Comparison of ENCODE assay signal across 11 cellular contexts in the genomic region with DNA sequence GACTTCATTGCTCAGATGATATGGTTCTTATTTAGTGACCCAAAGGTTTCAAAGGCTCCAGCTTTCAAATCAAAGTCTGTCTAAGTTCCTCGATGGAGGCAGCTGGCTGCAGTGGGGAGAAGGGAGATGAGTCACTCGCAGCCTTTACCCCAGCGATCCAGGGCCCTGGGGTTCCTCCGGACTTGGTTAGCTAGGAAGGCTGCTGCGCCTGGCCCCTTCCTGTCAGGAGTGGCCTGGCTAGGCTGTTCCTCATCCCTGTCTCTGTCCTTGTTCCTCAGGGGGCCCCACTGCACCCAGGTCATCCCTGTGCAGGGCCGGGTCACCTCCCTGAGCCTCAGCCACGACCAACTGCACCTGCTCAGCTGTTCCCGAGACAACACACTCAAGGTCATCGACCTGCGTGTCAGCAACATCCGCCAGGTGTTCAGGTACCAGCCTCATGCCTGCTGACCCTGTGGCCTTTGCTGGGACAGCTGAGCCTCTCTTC.
DNase-seq lines count a peak whose midpoint lies in the region; ATAC-seq and TF ChIP-seq lines count a peak whose summit lies in the region.
"Had no signal": no experiment of that assay in that cellular context is flagged by ENCODE, and none has a peak within 500 bp of the region (broad histone marks: within the 10 kb centered on the region; RNA-seq: fewer than 3 reads in every experiment).

No MANE protein-coding gene starts in this region.

- H3K9me3 ChIP-seq in mucosa of rectum (ENCODE audit: control insufficient read depth in 2 of 2, low read length in 2 of 2): no peaks in the 10 kb centered on the region

- peak overlapping the region; percentile 28 to 52 for H3K27ac ChIP-seq in mucosa of rectum (ENCODE audit: low read depth in 2 of 2, low read length in 2 of 2)

- no peak for ATAC-seq in GM18517 (IDR thresholded peaks at IDR 0.05; ENCODE audit: unreplicated experiment)
- no peak for ATAC-seq in HG02885 (IDR thresholded peaks at IDR 0.05; ENCODE audit: poor library complexity, unreplicated experiment)
- no peak for ATAC-seq in HG03469 (IDR thresholded peaks at IDR 0.05; ENCODE audit: unreplicated experiment)

- H3K4me1 Mint-ChIP-seq in activated naive CD8-positive, alpha-beta T cell (ENCODE audit: low read depth): peaks cover 2% of the 10 kb centered on the region

- H3K27ac Mint-ChIP-seq in activated naive CD8-positive, alpha-beta T cell: peak overlapping the region; percentile 64

- H3K27me3 ChIP-seq in mucosa of rectum (ENCODE audit: control insufficient read depth in 2 of 2, insufficient read depth in 2 of 2, low read length in 2 of 2): no peaks in the 10 kb centered on the region

- no peaks in the 10 kb centered on the region for H3K27me3 Mint-ChIP-seq in activated naive CD8-positive, alpha-beta T cell

- H3K4me3 ChIP-seq in mucosa of rectum (ENCODE audit: low read length in 2 of 2): no peak overlapping the region

- peaks cover 3 to 11% of the 10 kb centered on the region in 2 donors for H3K36me3 ChIP-seq in mucosa of rectum (ENCODE audit: control insufficient read depth in 2 of 2, insufficient read depth in 2 of 2, low read length in 2 of 2)

- TF ChIP-seq POLR2A in GM18526 (IDR thresholded peaks at IDR 0.05; ENCODE audit: extremely low read depth, insufficient read length): peak; percentile 21

- no peaks in the 10 kb centered on the region for H3K36me3 Mint-ChIP-seq in activated naive CD8-positive, alpha-beta T cell

- H3K4me3 Mint-ChIP-seq in activated naive CD8-positive, alpha-beta T cell: no peak overlapping the region

- no peaks in the 10 kb centered on the region for H3K9me3 Mint-ChIP-seq in activated naive CD8-positive, alpha-beta T cell (ENCODE audit: low read depth)

- DNase-seq in AG08395 (ENCODE audit: low spot score) (peak; percentile 66), NCI-H2227 treated with DMSO at 0.1 percent for 48 hours (lab: John Stamatoyannopoulos, UW) (no peak)
- DNase-seq: activated CD4-positive, CD25-positive, alpha-beta regulatory T cell; DMS79 treated with DMSO at 0.1 percent for 48 hours; NCI-H2107 had no signal

- no peak overlapping the region for H3K9ac ChIP-seq in mucosa of rectum (ENCODE audit: low read depth in 1 of 2, low read length in 2 of 2)

- peaks cover 4 to 5% of the 10 kb centered on the region in 2 donors for H3K4me1 ChIP-seq in mucosa of rectum (ENCODE audit: control insufficient read depth in 2 of 2, insufficient read depth in 2 of 2, low read length in 2 of 2)
